In the genomic region with DNA sequence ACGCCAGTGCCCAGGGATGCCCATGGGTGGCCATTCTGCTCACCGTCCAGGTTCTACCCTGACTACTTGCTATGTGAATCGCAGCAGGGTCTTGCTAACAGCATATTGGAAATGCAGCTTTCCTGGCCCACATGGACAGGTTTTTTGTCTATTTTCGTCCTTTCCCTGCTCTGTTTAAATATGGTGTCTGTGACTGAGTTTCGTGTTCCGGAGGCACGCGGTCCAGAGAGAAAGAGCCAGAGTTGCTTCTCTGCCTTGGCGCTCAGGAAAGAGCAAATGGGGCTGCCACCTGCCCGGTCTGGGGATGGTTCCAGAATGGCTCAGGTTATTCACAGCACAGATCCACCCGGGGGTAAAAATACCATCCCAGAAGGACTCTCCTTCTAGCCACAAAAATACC, we compare ENCODE assay signal across 17 cellular contexts.
DNase-seq lines count a peak whose midpoint lies in the region; ATAC-seq, FAIRE-seq and TF ChIP-seq lines count a peak whose summit lies in the region.
"Had no signal": no experiment of that assay in that cellular context is flagged by ENCODE, and none has a peak within 500 bp of the region (broad histone marks: within the 10 kb centered on the region; RNA-seq: fewer than 3 reads in every experiment).

No MANE protein-coding gene starts in this region.

- CTCF ChIA-PET in H1 (lab: Charles Lee; ENCODE audit: partially characterized antibody): no interaction called here

- no peak overlapping the region for H4K5ac ChIP-seq in H1 (ENCODE audit: insufficient read length, low read depth, low read length)

- no peak overlapping the region for H3K9ac ChIP-seq in BLaER1
- H3K9ac ChIP-seq in H1 (replicated peaks in 1 of 4; ENCODE audit: extremely low read depth in 1 of 4, low read depth in 3 of 4, low read length in 3 of 4): no peak overlapping the region
- H3K9ac ChIP-seq: GM23248 had no signal

- H3K4me3 ChIP-seq in BLaER1 (no peak overlapping the region; the same call in 1 of the 2 replicates), HL-60 (replicated peaks; ENCODE audit: insufficient read depth, low read length) (no peak overlapping the region), H1 (ENCODE audit: extremely low read depth in 1 of 4, insufficient read depth in 2 of 4, low read depth in 3 of 4, low read length in 4 of 4) (no peak overlapping the region)
- H3K4me3 ChIP-seq: GM23248, K562 had no signal

- H2BK12ac ChIP-seq in H1 (ENCODE audit: low read depth, low read length): no peak overlapping the region

- no peaks in the 10 kb centered on the region for H3K79me1 ChIP-seq in H1 (ENCODE audit: low read depth, low read length)

- no peak overlapping the region for H2AK5ac ChIP-seq in H1 (ENCODE audit: low read depth, low read length)

- no peak for ATAC-seq in GM19395 (IDR thresholded peaks at IDR 0.05; ENCODE audit: unreplicated experiment)
- ATAC-seq: K562 had no signal

- H3K4me1 ChIP-seq in BLaER1 (peaks cover 77% of the 10 kb centered on the region), H1 (replicated peaks in 1 of 4; ENCODE audit: control insufficient read depth in 3 of 4, insufficient read depth in 4 of 4, low read length in 3 of 4) (peaks cover 3 to 6% (median 5%) of the 10 kb centered on the region in 4 experiments; a peak in 4 of 7 replicates)

- no peak for FAIRE-seq in H1 (lab: Jason Lieb, UNC)
- FAIRE-seq: GM12892, GM19239 had no signal

- TF ChIP-seq CTCF in HL-60 (IDR thresholded peaks at IDR 0.05; ENCODE audit: insufficient read depth, low read length): no peak
- TF ChIP-seq CTCF in H1 (IDR thresholded peaks at IDR 0.05; ENCODE audit: control extremely low read depth in 1 of 3, insufficient read depth in 1 of 3, low read depth in 1 of 3, low read length in 3 of 3): no peak
- TF ChIP-seq CTCF in progenitor cell of endocrine pancreas (IDR thresholded peaks at IDR 0.05; ENCODE audit: unreplicated experiment): no peak
- TF ChIP-seq CTCF in CD14-positive monocyte (IDR thresholded peaks at IDR 0.05): no peak

- H4K91ac ChIP-seq in H1 (replicated peaks; ENCODE audit: insufficient read length, low read length): no peak overlapping the region

- no peaks in the 10 kb centered on the region for H3K23me2 ChIP-seq in H1 (ENCODE audit: low read depth, low read length)

- H2BK15ac ChIP-seq in H1 (ENCODE audit: low read length): no peak overlapping the region

- no peak overlapping the region for H3K14ac ChIP-seq in H1 (ENCODE audit: insufficient read length)

- H3K27ac Mint-ChIP-seq in progenitor cell of endocrine pancreas (peak overlapping the region; percentile 69), CD14-positive monocyte (peak overlapping the region in 1 of 7 donors; percentile 78)
- H3K27ac Mint-ChIP-seq: CD4-positive, alpha-beta T cell had no signal

- WGBS in H1 (ENCODE audit: extremely low coverage in 1 of 2, insufficient coverage in 1 of 2, insufficient read length in 1 of 2, insufficient replicate concordance in 2 of 2, low coverage in 1 of 2, low lambda C conversion rate in 2 of 2, missing lambda C conversion rate in 1 of 2), 2 experiments: 94% methylated on average over 11 of the region's 11 CpGs; no CpG with 5 or more reads in 1 of the 2 experiments

- POLR2A ChIA-PET in H1 (lab: Charles Lee; ENCODE audit: partially characterized antibody): no interaction called here

- no peaks in the 10 kb centered on the region for H3K27me3 ChIP-seq in BLaER1
- H3K27me3 ChIP-seq in HL-60 (ENCODE audit: insufficient read depth, poor library complexity, severe bottlenecking): no peaks in the 10 kb centered on the region
- peaks cover 0 to 2% (median 0%) of the 10 kb centered on the region in 4 experiments; a peak in 1 of 7 replicates for H3K27me3 ChIP-seq in H1 (replicated peaks in 1 of 4; ENCODE audit: control insufficient read depth in 3 of 4, extremely low read depth in 1 of 4, insufficient read depth in 3 of 4, low read length in 3 of 4)

- H3K4me3 Mint-ChIP-seq in progenitor cell of endocrine pancreas (ENCODE audit: low read depth) (no peak overlapping the region), CD14-positive monocyte (no peak overlapping the region)
- H3K4me3 Mint-ChIP-seq: CD4-positive, alpha-beta T cell had no signal

- DNase-seq in HL-60 (ENCODE audit: low read depth in 1 of 2, low spot score in 1 of 2) (no peak), H1 (ENCODE audit: low read depth in 1 of 2, low spot score in 2 of 2) (no peak), progenitor cell of endocrine pancreas (ENCODE audit: low spot score, unreplicated experiment) (no peak), NCI-H748 (lab: John Stamatoyannopoulos, UW; ENCODE audit: unreplicated experiment) (no peak), CD14-positive monocyte (ENCODE audit: low spot score) (no peak)
- DNase-seq: CD4-positive, alpha-beta T cell; DMS79; EL; GDM1; GM23248; H7 had no signal

- H3K18ac ChIP-seq in H1 (ENCODE audit: extremely low read depth, low read length): no peak overlapping the region

- H3K9me3 Mint-ChIP-seq in progenitor cell of endocrine pancreas (ENCODE audit: low read depth) (peaks cover 15% of the 10 kb centered on the region), CD14-positive monocyte (peaks cover 0 to 2% (median 0%) of the 10 kb centered on the region in 7 donors)
- H3K9me3 Mint-ChIP-seq: CD4-positive, alpha-beta T cell had no signal

- H3K4me1 Mint-ChIP-seq in progenitor cell of endocrine pancreas (ENCODE audit: low read depth) (peaks cover 35% of the 10 kb centered on the region), CD14-positive monocyte (peaks cover 42% of the 10 kb centered on the region)

- no peak overlapping the region for H4K8ac ChIP-seq in H1 (ENCODE audit: extremely low read depth, insufficient read depth, low read length)

- H4K20me1 ChIP-seq in BLaER1 (no peaks in the 10 kb centered on the region), H1 (replicated peaks in 1 of 2; ENCODE audit: control insufficient read depth in 1 of 2, insufficient read depth in 2 of 2, low read length in 2 of 2) (no peaks in the 10 kb centered on the region)

- H3K23ac ChIP-seq in H1 (ENCODE audit: insufficient read length): no peak overlapping the region

- H2AFZ ChIP-seq in H1 (ENCODE audit: low read length): no peak overlapping the region
- H2AFZ ChIP-seq: GM23248 had no signal

- no peak for TF ChIP-seq EP300 in H1 (IDR thresholded peaks at IDR 0.05; ENCODE audit: borderline replicate concordance in 1 of 2, low read depth in 2 of 2, low read length in 2 of 2)

- no peak overlapping the region for H3K56ac ChIP-seq in H1 (replicated peaks; ENCODE audit: insufficient read length, low read depth, low read length)

- H3K4me2 ChIP-seq in BLaER1 (peak overlapping the region; percentile 71), H1 (ENCODE audit: insufficient read depth in 1 of 2, low read depth in 2 of 2, low read length in 2 of 2) (no peak overlapping the region)

- no peak for TF ChIP-seq POLR2A in H1 (IDR thresholded peaks at IDR 0.05; ENCODE audit: control extremely low read depth in 1 of 2, low read depth in 2 of 2, low read length in 2 of 2)

- H3K36me3 ChIP-seq in BLaER1 (no peaks in the 10 kb centered on the region), H1 (ENCODE audit: control insufficient read depth in 2 of 4, insufficient read depth in 4 of 4, low read length in 3 of 4) (no peaks in the 10 kb centered on the region)

- H2BK20ac ChIP-seq in H1 (ENCODE audit: low read length): no peak overlapping the region

- H3K4ac ChIP-seq in H1 (replicated peaks; ENCODE audit: insufficient read length, low read depth, low read length): peak overlapping the region; percentile 24

- no peak overlapping the region for H2BK5ac ChIP-seq in H1 (ENCODE audit: low read depth, low read length)

- TF ChIP-seq RAD21 in H1 (IDR thresholded peaks at IDR 0.05 in 1 of 2, conservative IDR thresholded peaks at IDR 0.05 in 1 of 2; ENCODE audit: low read depth in 2 of 2, low read length in 2 of 2): no peak

- H3K36me3 Mint-ChIP-seq in progenitor cell of endocrine pancreas (ENCODE audit: insufficient read depth) (no peaks in the 10 kb centered on the region), CD14-positive monocyte (no peaks in the 10 kb centered on the region)

- H2BK120ac ChIP-seq in H1 (replicated peaks; ENCODE audit: low read depth, low read length): no peak overlapping the region

- intact Hi-C loops in CD14-positive monocyte (cut with micrococcal nuclease): no loop called here

- H3K9me3 ChIP-seq in BLaER1: peaks cover 35% of the 10 kb centered on the region; the same call in 1 of the 2 replicates
- H3K9me3 ChIP-seq in H1 (ENCODE audit: insufficient read depth in 2 of 2, low read depth in 1 of 2, low read length in 1 of 2): no peaks in the 10 kb centered on the region

- H3K27ac ChIP-seq in BLaER1 (peak overlapping the region; percentile 94), HL-60 (replicated peaks) (peak overlapping the region; percentile 93), H1 (ENCODE audit: low read depth, low read length) (no peak overlapping the region)
- H3K27ac ChIP-seq: 22Rv1, GM23248 had no signal

- peaks cover 9% of the 10 kb centered on the region for H3K27me3 Mint-ChIP-seq in progenitor cell of endocrine pancreas
- H3K27me3 Mint-ChIP-seq in CD14-positive monocyte (ENCODE audit: low read depth in 3 of 3): peaks cover 0 to 3% (median 2%) of the 10 kb centered on the region in 3 donors
- H3K27me3 Mint-ChIP-seq: CD4-positive, alpha-beta T cell had no signal

- H3K79me2 ChIP-seq in H1 (ENCODE audit: control insufficient read depth in 1 of 2, insufficient read depth in 2 of 2, low read length in 2 of 2): no peaks in the 10 kb centered on the region

TF ChIP-seq in H1, 55 proteins besides CTCF, POLR2A, EP300 and RAD21 (continues in another document):
- TF ChIP-seq, protein P1, sequence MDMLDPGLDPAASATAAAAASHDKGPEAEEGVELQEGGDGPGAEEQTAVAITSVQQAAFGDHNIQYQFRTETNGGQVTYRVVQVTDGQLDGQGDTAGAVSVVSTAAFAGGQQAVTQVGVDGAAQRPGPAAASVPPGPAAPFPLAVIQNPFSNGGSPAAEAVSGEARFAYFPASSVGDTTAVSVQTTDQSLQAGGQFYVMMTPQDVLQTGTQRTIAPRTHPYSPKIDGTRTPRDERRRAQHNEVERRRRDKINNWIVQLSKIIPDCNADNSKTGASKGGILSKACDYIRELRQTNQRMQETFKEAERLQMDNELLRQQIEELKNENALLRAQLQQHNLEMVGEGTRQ (IDR thresholded peaks at IDR 0.05; ENCODE audit: low read length): no peak
- TF ChIP-seq SAP30 (IDR thresholded peaks at IDR 0.05; ENCODE audit: insufficient read depth, insufficient replicate concordance, low read length): no peak
- no peak for TF ChIP-seq EGR1 (IDR thresholded peaks at IDR 0.05; ENCODE audit: borderline replicate concordance, low read depth, low read length)
- no peak for TF ChIP-seq TAF1 (IDR thresholded peaks at IDR 0.05; ENCODE audit: low read depth, low read length)
- TF ChIP-seq TBP (IDR thresholded peaks at IDR 0.05; ENCODE audit: low read depth, low read length): no peak
- TF ChIP-seq, protein P2, sequence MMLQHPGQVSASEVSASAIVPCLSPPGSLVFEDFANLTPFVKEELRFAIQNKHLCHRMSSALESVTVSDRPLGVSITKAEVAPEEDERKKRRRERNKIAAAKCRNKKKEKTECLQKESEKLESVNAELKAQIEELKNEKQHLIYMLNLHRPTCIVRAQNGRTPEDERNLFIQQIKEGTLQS (IDR thresholded peaks at IDR 0.05; ENCODE audit: insufficient read depth, low read depth, low read length): no peak
- TF ChIP-seq SP4 (IDR thresholded peaks at IDR 0.05; ENCODE audit: low read length): no peak
- no peak for TF ChIP-seq SRF (IDR thresholded peaks at IDR 0.05; ENCODE audit: low read depth, low read length)
